Comparison of ENCODE assay signal across 1 cellular context in the genomic region with DNA sequence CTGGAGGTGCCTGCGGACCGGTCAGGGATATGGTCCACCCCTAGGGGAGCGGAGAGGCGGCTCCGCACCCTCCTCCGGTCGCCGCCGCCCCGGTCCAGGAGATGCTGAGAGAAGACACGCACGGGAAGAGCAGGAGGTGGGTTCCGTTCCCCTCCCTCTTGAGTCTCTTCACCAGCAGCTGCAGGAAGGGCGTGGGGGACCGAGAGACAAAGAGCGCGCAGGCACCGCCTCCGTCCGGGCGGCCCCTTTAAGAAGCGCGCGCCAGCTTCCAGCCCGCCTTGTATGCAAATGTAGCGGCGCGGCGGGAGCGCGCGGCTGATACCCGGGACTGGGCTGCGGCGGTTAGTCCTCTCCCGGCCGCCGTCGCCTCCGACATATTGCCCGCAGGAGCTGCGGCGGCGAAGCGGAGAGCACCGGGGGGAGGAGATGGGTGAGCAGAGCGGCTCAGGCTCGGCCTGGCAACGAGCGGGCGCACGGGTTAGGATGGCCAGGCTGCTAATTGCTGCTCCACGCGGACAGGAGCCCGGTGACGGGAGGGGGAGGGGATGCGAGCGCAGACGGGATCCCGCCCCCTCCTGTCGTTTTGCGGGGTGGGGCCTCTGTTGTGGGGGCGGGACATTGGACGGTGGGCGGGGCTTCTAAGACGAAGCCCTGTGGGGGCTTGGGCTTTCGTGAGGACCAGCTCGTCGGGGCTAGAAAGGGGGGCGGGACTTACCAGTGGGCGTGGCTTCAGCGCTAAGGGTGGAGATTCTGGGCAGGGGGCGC.
TF ChIP-seq lines count a peak whose summit lies in the region.

Gene TMEM39B (plus strand): TSS at position 318 of the 765 bp plus-strand sequence. CDS start 109 bp downstream, at position 427.

TF ChIP-seq in HCT116, 20 proteins besides CTCF, POLR2A, EP300 and RAD21 (continued from another document):
- TF ChIP-seq, protein P1, sequence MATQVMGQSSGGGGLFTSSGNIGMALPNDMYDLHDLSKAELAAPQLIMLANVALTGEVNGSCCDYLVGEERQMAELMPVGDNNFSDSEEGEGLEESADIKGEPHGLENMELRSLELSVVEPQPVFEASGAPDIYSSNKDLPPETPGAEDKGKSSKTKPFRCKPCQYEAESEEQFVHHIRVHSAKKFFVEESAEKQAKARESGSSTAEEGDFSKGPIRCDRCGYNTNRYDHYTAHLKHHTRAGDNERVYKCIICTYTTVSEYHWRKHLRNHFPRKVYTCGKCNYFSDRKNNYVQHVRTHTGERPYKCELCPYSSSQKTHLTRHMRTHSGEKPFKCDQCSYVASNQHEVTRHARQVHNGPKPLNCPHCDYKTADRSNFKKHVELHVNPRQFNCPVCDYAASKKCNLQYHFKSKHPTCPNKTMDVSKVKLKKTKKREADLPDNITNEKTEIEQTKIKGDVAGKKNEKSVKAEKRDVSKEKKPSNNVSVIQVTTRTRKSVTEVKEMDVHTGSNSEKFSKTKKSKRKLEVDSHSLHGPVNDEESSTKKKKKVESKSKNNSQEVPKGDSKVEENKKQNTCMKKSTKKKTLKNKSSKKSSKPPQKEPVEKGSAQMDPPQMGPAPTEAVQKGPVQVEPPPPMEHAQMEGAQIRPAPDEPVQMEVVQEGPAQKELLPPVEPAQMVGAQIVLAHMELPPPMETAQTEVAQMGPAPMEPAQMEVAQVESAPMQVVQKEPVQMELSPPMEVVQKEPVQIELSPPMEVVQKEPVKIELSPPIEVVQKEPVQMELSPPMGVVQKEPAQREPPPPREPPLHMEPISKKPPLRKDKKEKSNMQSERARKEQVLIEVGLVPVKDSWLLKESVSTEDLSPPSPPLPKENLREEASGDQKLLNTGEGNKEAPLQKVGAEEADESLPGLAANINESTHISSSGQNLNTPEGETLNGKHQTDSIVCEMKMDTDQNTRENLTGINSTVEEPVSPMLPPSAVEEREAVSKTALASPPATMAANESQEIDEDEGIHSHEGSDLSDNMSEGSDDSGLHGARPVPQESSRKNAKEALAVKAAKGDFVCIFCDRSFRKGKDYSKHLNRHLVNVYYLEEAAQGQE (IDR thresholded peaks at IDR 0.05; ENCODE audit: low read depth) = no peak
- peak; percentile 78 for TF ChIP-seq EGR1 (IDR thresholded peaks at IDR 0.05; ENCODE audit: low read depth)
- peak; percentile 73 for TF ChIP-seq POLR2AphosphoS5 (IDR thresholded peaks at IDR 0.05; ENCODE audit: low read depth, low read length)
- TF ChIP-seq CEBPB (IDR thresholded peaks at IDR 0.05; ENCODE audit: low read depth) = no peak
- no peak for TF ChIP-seq ELF1 (IDR thresholded peaks at IDR 0.05; ENCODE audit: borderline replicate concordance, low read depth)
- TF ChIP-seq ZFX (IDR thresholded peaks at IDR 0.05) = peak; percentile 66; the same call in 1 of the 2 replicates
- no peak for TF ChIP-seq ATF3 (IDR thresholded peaks at IDR 0.05)
- TF ChIP-seq SRF (IDR thresholded peaks at IDR 0.05; ENCODE audit: low read depth) = no peak
- TF ChIP-seq SIN3A (IDR thresholded peaks at IDR 0.05; ENCODE audit: low read depth) = peak; percentile 58
- TF ChIP-seq SP1 (IDR thresholded peaks at IDR 0.05; ENCODE audit: low read depth) = peak; percentile 81
- TF ChIP-seq TCF7L2 (IDR thresholded peaks at IDR 0.05; ENCODE audit: borderline replicate concordance, extremely low read depth, insufficient read depth, insufficient read length) = peak; percentile 81
- TF ChIP-seq ZBTB33 (IDR thresholded peaks at IDR 0.05; ENCODE audit: extremely low read depth, insufficient replicate concordance, low read length) = no peak
- TF ChIP-seq MAX (IDR thresholded peaks at IDR 0.05) = peak; percentile 88
- TF ChIP-seq JUND (IDR thresholded peaks at IDR 0.05) = no peak
- peak; percentile 86 for TF ChIP-seq YY1 (IDR thresholded peaks at IDR 0.05; ENCODE audit: extremely low read depth, insufficient replicate concordance, low read depth, low read length)
- no peak for TF ChIP-seq CBX3 (IDR thresholded peaks at IDR 0.05; ENCODE audit: low read depth)
- TF ChIP-seq EZH2 (IDR thresholded peaks at IDR 0.05) = no peak
- no peak for TF ChIP-seq ZNF274 (IDR thresholded peaks at IDR 0.05; ENCODE audit: low read depth, low read length)
TF ChIP-seq in HCT116: peak in this region for 8.
